Comparison of ENCODE assay signal across 15 cellular contexts in genomic region chr9:99385814-99386279, GRCh38.
A peak's percentile ranks its signal among the peaks of the same experiment; 100 is the strongest.
DNase-seq lines count a peak whose midpoint lies in the region; ATAC-seq and TF ChIP-seq lines count a peak whose summit lies in the region.
"Had no signal": no experiment of that assay in that cellular context is flagged by ENCODE, and none has a peak within 500 bp of the region (broad histone marks: within the 10 kb centered on the region; RNA-seq: fewer than 3 reads in every experiment).

No MANE protein-coding gene starts in this region.

- intact Hi-C loops in heart left ventricle (cut with DNase I) (no loop called here), right cardiac atrium (cut with DNase I) (no loop called here)

- ATAC-seq in heart left ventricle (peak in 3 of 4 donors; percentile 43 to 55 (median 44)), right cardiac atrium (no peak)
- ATAC-seq: mucosa of descending colon, Panc1 had no signal

- TF ChIP-seq CTCF in heart left ventricle (IDR thresholded peaks at IDR 0.05), result no peak
- no peak for TF ChIP-seq CTCF in fibroblast of mammary gland (conservative IDR thresholded peaks at IDR 0.05; ENCODE audit: control insufficient read depth, insufficient read depth, low read depth, low read length)

- H3K4me1 ChIP-seq in heart left ventricle (peaks cover 0 to 5% (median 0%) of the 10 kb centered on the region in 12 donors), right cardiac atrium (ENCODE audit: control insufficient read depth, insufficient read depth, low read length) (no peaks in the 10 kb centered on the region)

- DNase-seq in heart left ventricle, result peak; percentile 31 to 76 (median 48)
- DNase-seq in right cardiac atrium, result no peak
- peak; percentile 65 for DNase-seq in NCI-H69 (lab: John Stamatoyannopoulos, UW)
- peak; percentile 65 for DNase-seq in fibroblast of mammary gland (ENCODE audit: low read depth)
- DNase-seq in stromal cell of bone marrow (ENCODE audit: low read depth), result peak; percentile 35
- no peak for DNase-seq in GM19240 (ENCODE audit: insufficient read length, low spot score)
- no peak for DNase-seq in kidney glomerular epithelial cell (lab: John Stamatoyannopoulos, UW)
- no peak for DNase-seq in activated CD4-positive, alpha-beta T cell treated with anti-CD3 and anti-CD28 coated beads, Interleukin-2, amount 50 U/mL, for 48 hours
- DNase-seq: activated CD4-positive, alpha-beta memory T cell treated with anti-CD3 and anti-CD28 coated beads for 36 hours; activated gamma-delta T cell treated with Interleukin-2 at 50 U/mL for 16 hours; brain microvascular endothelial cell; DND-41; mucosa of descending colon; NCI-H2081 treated with DMSO at 0.1 percent for 48 hours had no signal

- H3K9me3 ChIP-seq in heart left ventricle (no peaks in the 10 kb centered on the region), right cardiac atrium (ENCODE audit: control insufficient read depth, low read length) (no peaks in the 10 kb centered on the region)
- H3K9me3 ChIP-seq: mucosa of descending colon had no signal

- H3K36me3 ChIP-seq in heart left ventricle, result no peaks in the 10 kb centered on the region
- H3K36me3 ChIP-seq: brain microvascular endothelial cell had no signal

- TF ChIP-seq POLR2A in heart left ventricle (IDR thresholded peaks at IDR 0.05), result no peak

- no peaks in the 10 kb centered on the region for H3K27me3 ChIP-seq in heart left ventricle
- no peaks in the 10 kb centered on the region for H3K27me3 ChIP-seq in right cardiac atrium (ENCODE audit: control insufficient read depth, insufficient read depth)
- H3K27me3 ChIP-seq: brain microvascular endothelial cell had no signal

- peak overlapping the region in 3 of 12 donors; percentile 24 to 53 (median 32) for H3K27ac ChIP-seq in heart left ventricle
- no peak overlapping the region for H3K27ac ChIP-seq in right cardiac atrium (ENCODE audit: low read length)
- H3K27ac ChIP-seq: brain microvascular endothelial cell had no signal

- H3K4me3 ChIP-seq in heart left ventricle (no peak overlapping the region), right cardiac atrium (ENCODE audit: low read length) (no peak overlapping the region), fibroblast of mammary gland (ENCODE audit: control insufficient read depth, low read depth, low read length) (no peak overlapping the region)
- H3K4me3 ChIP-seq: mucosa of descending colon had no signal

- 24 to 66% (median 56%) methylated on average over 4 to 5 of the region's 5 CpGs for WGBS in heart left ventricle, 4 donors
- 43% methylated on average over 5 of the region's 5 CpGs for WGBS in right cardiac atrium

Comparison
In these comparisons a context has a peak if more than half of its experiments do, and no peak if none do; other contexts are left out.
1. ATAC-seq: peak in heart left ventricle (3 of 4); none in right cardiac atrium (0 of 2).
2. DNase-seq: peak in heart left ventricle (5 of 5), NCI-H69 (single experiment), fibroblast of mammary gland (single experiment) and stromal cell of bone marrow (single experiment); none in right cardiac atrium (0 of 3), GM19240 (single experiment), kidney glomerular epithelial cell (single experiment) and activated CD4-positive, alpha-beta T cell treated with anti-CD3 and anti-CD28 coated beads, Interleukin-2, amount 50 U/mL, for 48 hours (0 of 2).